Comparison of ENCODE assay signal across 16 cellular contexts in the genomic region with DNA sequence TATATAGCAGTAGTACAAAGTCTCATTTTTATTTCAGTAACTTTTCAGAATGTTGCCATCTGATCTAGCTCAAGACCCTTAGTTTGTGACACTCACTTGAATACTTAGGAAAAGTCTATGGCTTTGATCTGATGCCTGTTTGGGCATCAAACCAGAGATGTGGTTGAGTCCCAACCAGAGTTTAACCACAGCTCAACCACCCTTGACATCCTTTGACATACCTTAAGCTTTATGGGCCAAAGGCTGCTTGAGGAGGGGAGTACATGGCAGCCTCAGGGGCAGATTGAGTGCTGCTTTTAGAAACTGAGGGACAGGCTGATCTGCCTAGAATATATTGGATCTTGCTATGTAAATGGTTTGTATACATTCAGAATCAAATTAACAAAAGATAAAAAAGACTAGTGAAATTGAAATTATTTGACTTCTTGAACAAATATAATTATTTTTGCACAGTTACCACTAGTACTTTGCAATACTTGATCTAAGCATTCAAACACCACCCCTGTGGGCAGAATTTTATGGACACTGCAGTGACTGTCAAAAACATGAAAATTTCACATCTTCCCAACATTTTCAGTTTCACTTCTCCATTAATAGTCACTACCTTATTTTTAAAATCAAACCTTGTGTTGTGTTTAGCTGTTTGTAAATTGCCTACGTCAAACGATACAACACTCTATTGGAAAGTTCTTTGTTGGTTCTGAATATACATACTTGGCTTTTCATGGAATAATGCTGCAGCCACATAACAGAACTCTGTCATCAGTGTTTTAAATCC.
DNase-seq lines count a peak whose midpoint lies in the region; ATAC-seq and TF ChIP-seq lines count a peak whose summit lies in the region.
"Had no signal": no experiment of that assay in that cellular context is flagged by ENCODE, and none has a peak within 500 bp of the region (broad histone marks: within the 10 kb centered on the region; RNA-seq: fewer than 3 reads in every experiment).

No MANE protein-coding gene starts in this region.

- no peaks in the 10 kb centered on the region for H3K27me3 ChIP-seq in SU-DHL-6 (ENCODE audit: low read length)
- H3K27me3 ChIP-seq: brain microvascular endothelial cell had no signal

- no peaks in the 10 kb centered on the region for H3K9me2 ChIP-seq in SU-DHL-6 (replicated peaks; ENCODE audit: insufficient read depth, low read length)

- no peaks in the 10 kb centered on the region for H3K9me3 Mint-ChIP-seq in activated CD4-positive, alpha-beta T cell treated with anti-CD3 and anti-CD28 coated beads, Interleukin-2, amount 10 ng/mL, durations not matched to agents 7 days and 5 days
- H3K9me3 Mint-ChIP-seq: T-helper 2 cell treated with Interferon-gamma antibody and Interleukin-4, amounts not matched to agents 5 μg/mL and 100 μg/mL, for 36 hours had no signal

- no peak overlapping the region for H2AFZ ChIP-seq in SU-DHL-6 (ENCODE audit: low read depth, low read length, severe bottlenecking)

- TF ChIP-seq CTCF in SU-DHL-6 (IDR thresholded peaks at IDR 0.05; ENCODE audit: insufficient read depth, low read length, poor library complexity, severe bottlenecking), result no peak

- intact Hi-C loops in left cardiac atrium (cut with DNase I), result no loop called here

- H3K36me3 ChIP-seq in SU-DHL-6 (ENCODE audit: low read length), result no peaks in the 10 kb centered on the region
- H3K36me3 ChIP-seq: brain microvascular endothelial cell had no signal

- H3K27ac ChIP-seq in SU-DHL-6 (ENCODE audit: low read depth, low read length), result no peak overlapping the region
- H3K27ac ChIP-seq: brain microvascular endothelial cell had no signal

- peaks cover 18% of the 10 kb centered on the region for H3F3A ChIP-seq in SU-DHL-6 (ENCODE audit: insufficient read depth)

- H3K4me3 Mint-ChIP-seq in activated CD4-positive, alpha-beta T cell treated with anti-CD3 and anti-CD28 coated beads, Interleukin-2, amount 10 ng/mL, durations not matched to agents 7 days and 5 days, result no peak overlapping the region
- H3K4me3 Mint-ChIP-seq: T-helper 2 cell treated with Interferon-gamma antibody and Interleukin-4, amounts not matched to agents 5 μg/mL and 100 μg/mL, for 36 hours had no signal

- H3K9ac ChIP-seq in SU-DHL-6 (ENCODE audit: low read length), result no peak overlapping the region

- no peak overlapping the region for H3K27ac Mint-ChIP-seq in activated CD4-positive, alpha-beta T cell treated with anti-CD3 and anti-CD28 coated beads, Interleukin-2, amount 10 ng/mL, durations not matched to agents 7 days and 5 days
- H3K27ac Mint-ChIP-seq: T-helper 2 cell treated with Interferon-gamma antibody and Interleukin-4, amounts not matched to agents 5 μg/mL and 100 μg/mL, for 36 hours had no signal

- H3K9me3 ChIP-seq in SU-DHL-6 (ENCODE audit: insufficient read depth, low read length), result no peaks in the 10 kb centered on the region

- ATAC-seq in HG03442 (IDR thresholded peaks at IDR 0.05; ENCODE audit: unreplicated experiment) (peak; percentile 41), left cardiac atrium (no peak)
- peak; percentile 52 for ATAC-seq in stimulated activated naive CD8-positive, alpha-beta T cell treated with anti-CD3 and anti-CD28 coated beads, Interleukin-15, Interleukin-2, amounts not matched to agents 100 U/mL and 50 U/mL, for 24 hours
- ATAC-seq: Right ventricle myocardium inferior had no signal

- H3K36me3 Mint-ChIP-seq in activated CD4-positive, alpha-beta T cell treated with anti-CD3 and anti-CD28 coated beads, Interleukin-2, amount 10 ng/mL, durations not matched to agents 7 days and 5 days (ENCODE audit: low read depth), result no peaks in the 10 kb centered on the region

- H3K4me2 ChIP-seq in SU-DHL-6 (ENCODE audit: low read depth, low read length, poor library complexity, severe bottlenecking), result peak overlapping the region; percentile 16

- H3K4me3 ChIP-seq in SU-DHL-6 (ENCODE audit: insufficient read depth, low read length, poor library complexity, severe bottlenecking), result no peak overlapping the region

- peaks cover 4% of the 10 kb centered on the region; the same call in 1 of the 2 replicates for H4K20me1 ChIP-seq in SU-DHL-6 (ENCODE audit: low read depth, low read length)

- POLR2A ChIA-PET in activated CD4-positive, alpha-beta T cell treated with anti-CD3 and anti-CD28 coated beads, Interleukin-2, amount 10 ng/mL, durations not matched to agents 7 days and 5 days (lab: Charles Lee), result no interaction called here

- H3K27me3 Mint-ChIP-seq in activated CD4-positive, alpha-beta T cell treated with anti-CD3 and anti-CD28 coated beads, Interleukin-2, amount 10 ng/mL, durations not matched to agents 7 days and 5 days, result peaks cover 12% of the 10 kb centered on the region

- CTCF ChIA-PET in activated CD4-positive, alpha-beta T cell treated with anti-CD3 and anti-CD28 coated beads, Interleukin-2, amount 10 ng/mL, durations not matched to agents 7 days and 5 days (lab: Charles Lee), result no interaction called here

- no peaks in the 10 kb centered on the region for H3K79me2 ChIP-seq in SU-DHL-6 (ENCODE audit: insufficient read depth, low read length)

- DNase-seq in activated CD4-positive, alpha-beta T cell treated with anti-CD3 and anti-CD28 coated beads, Interleukin-2, amount 10 ng/mL, durations not matched to agents 7 days and 5 days, result peak; percentile 15
- DNase-seq in activated CD4-positive, alpha-beta T cell treated with anti-CD3 and anti-CD28 coated beads for 4 hours, result no peak
- peak; percentile 10 for DNase-seq in stimulated activated naive CD8-positive, alpha-beta T cell treated with anti-CD3 and anti-CD28 coated beads, Interleukin-15, Interleukin-2, amounts not matched to agents 100 U/mL and 50 U/mL, for 24 hours
- DNase-seq in left cardiac atrium, result no peak
- no peak for DNase-seq in SHP77 treated with DMSO at 0.1 percent for 48 hours (lab: John Stamatoyannopoulos, UW)
- DNase-seq in foreskin melanocyte, result no peak
- DNase-seq: 8988T; activated effector memory CD4-positive, alpha-beta T cell treated with Interleukin-2 at 50 U/mL for 16 hours; brain microvascular endothelial cell; COR-L47; effector memory CD4-positive, alpha-beta T cell; NCI-H524 treated with DMSO at 0.1 percent for 48 hours had no signal

- H3K4me1 Mint-ChIP-seq in activated CD4-positive, alpha-beta T cell treated with anti-CD3 and anti-CD28 coated beads, Interleukin-2, amount 10 ng/mL, durations not matched to agents 7 days and 5 days, result peaks cover 9% of the 10 kb centered on the region

Comparison
In these comparisons a context has a peak if more than half of its experiments do, and no peak if none do; other contexts are left out.
1. DNase-seq: peak in activated CD4-positive, alpha-beta T cell treated with anti-CD3 and anti-CD28 coated beads, Interleukin-2, amount 10 ng/mL, durations not matched to agents 7 days and 5 days (single experiment) and stimulated activated naive CD8-positive, alpha-beta T cell treated with anti-CD3 and anti-CD28 coated beads, Interleukin-15, Interleukin-2, amounts not matched to agents 100 U/mL and 50 U/mL, for 24 hours (single experiment); none in activated CD4-positive, alpha-beta T cell treated with anti-CD3 and anti-CD28 coated beads for 4 hours (0 of 2), left cardiac atrium (single experiment), SHP77 treated with DMSO at 0.1 percent for 48 hours (single experiment) and foreskin melanocyte (single experiment).
2. ATAC-seq: peak in HG03442 (single experiment) and stimulated activated naive CD8-positive, alpha-beta T cell treated with anti-CD3 and anti-CD28 coated beads, Interleukin-15, Interleukin-2, amounts not matched to agents 100 U/mL and 50 U/mL, for 24 hours (single experiment); none in left cardiac atrium (0 of 2).